16 cellular contexts compared by ENCODE assay signal in the genomic region with DNA sequence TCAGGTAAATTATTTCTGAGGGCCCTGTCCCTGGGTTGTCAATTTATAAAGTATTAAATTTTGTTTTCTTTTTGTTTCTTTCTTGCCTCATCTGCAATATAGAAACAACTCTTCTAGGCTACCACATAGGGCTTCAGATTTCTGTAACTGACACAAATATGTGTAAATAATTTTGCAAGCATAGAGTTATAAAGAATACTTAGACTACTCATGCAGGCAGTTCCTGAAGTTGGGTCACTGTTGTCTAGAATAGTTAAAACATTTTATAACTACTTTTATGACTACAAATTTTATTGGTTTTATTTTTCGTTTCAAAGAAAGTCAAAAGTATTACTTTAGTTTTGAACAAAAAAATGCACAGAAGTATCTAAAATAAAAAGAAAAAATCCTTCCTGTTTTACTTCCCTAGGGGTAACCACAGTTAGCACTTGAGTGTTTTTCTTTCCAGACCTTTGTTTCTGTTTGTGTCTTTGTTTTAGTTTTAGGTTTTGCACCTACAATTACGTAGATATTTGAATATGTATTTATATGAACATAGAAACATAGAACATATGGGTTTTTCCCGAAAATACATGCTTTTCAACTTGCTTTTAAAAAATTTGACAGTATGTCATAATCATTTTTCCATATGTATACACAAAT. TPM values are rescaled to one million over a fixed set of nuclear protein-coding genes. Genes with fewer than 3 reads are reported as not detected.
A peak's percentile ranks its signal among the peaks of the same experiment; 100 is the strongest.
DNase-seq lines count a peak whose midpoint lies in the region; ATAC-seq lines count a peak whose summit lies in the region.
"Had no signal": no experiment of that assay in that cellular context is flagged by ENCODE, and none has a peak within 500 bp of the region (broad histone marks: within the 10 kb centered on the region; RNA-seq: fewer than 3 reads in every experiment).

No MANE protein-coding gene starts in this region.

- no peak overlapping the region for H3K4me3 Mint-ChIP-seq in activated T-helper 1 cell treated with anti-CD3 and anti-CD28 coated beads, Interleukin-12 subunit alpha, Interleukin-12 subunit beta, Interleukin-2, Interleukin-4 antibody, amounts not matched to agents 30 ng/mL and 10 ng/mL and 1 ng/mL, durations not matched to agents 14 hours and 24 hours and 36 hours
- H3K4me3 Mint-ChIP-seq: activated CD4-positive, alpha-beta memory T cell treated with anti-CD3 and anti-CD28 coated beads for 36 hours had no signal

- WGBS in mesendoderm (ENCODE audit: extremely low coverage, insufficient coverage, low lambda C conversion rate), result no CpG with 5 or more reads among the region's 3 CpGs

- H3K36me3 Mint-ChIP-seq in activated T-helper 1 cell treated with anti-CD3 and anti-CD28 coated beads, Interleukin-12 subunit alpha, Interleukin-12 subunit beta, Interleukin-2, Interleukin-4 antibody, amounts not matched to agents 30 ng/mL and 10 ng/mL and 1 ng/mL, durations not matched to agents 14 hours and 24 hours and 36 hours (ENCODE audit: low read depth), result no peaks in the 10 kb centered on the region
- H3K36me3 Mint-ChIP-seq: activated CD4-positive, alpha-beta memory T cell treated with anti-CD3 and anti-CD28 coated beads for 36 hours had no signal

- intact Hi-C loops in activated T-helper 1 cell treated with anti-CD3 and anti-CD28 coated beads, Interleukin-12 subunit alpha, Interleukin-12 subunit beta, Interleukin-2, Interleukin-4 antibody, amounts not matched to agents 30 ng/mL and 10 ng/mL and 1 ng/mL, durations not matched to agents 14 hours and 24 hours and 36 hours (cut with micrococcal nuclease), result loop anchor here (1.0 kb wide), 2 partner anchors 8 to 12 kb away; no protein-coding TSS in a partner anchor
- intact Hi-C loops in posterior vena cava (cut with DNase I), result no loop called here

- H3K18ac ChIP-seq in mesendoderm (ENCODE audit: low read length), result no peak overlapping the region

- no peak overlapping the region for H3K4me2 ChIP-seq in mesendoderm (ENCODE audit: low read length)
- H3K4me2 ChIP-seq: PC-9 had no signal

- no peaks in the 10 kb centered on the region for H3K79me2 ChIP-seq in mesendoderm (ENCODE audit: control insufficient read depth, insufficient read depth, low read length)

- no peaks in the 10 kb centered on the region for H3K9me3 Mint-ChIP-seq in activated T-helper 1 cell treated with anti-CD3 and anti-CD28 coated beads, Interleukin-12 subunit alpha, Interleukin-12 subunit beta, Interleukin-2, Interleukin-4 antibody, amounts not matched to agents 30 ng/mL and 10 ng/mL and 1 ng/mL, durations not matched to agents 14 hours and 24 hours and 36 hours
- H3K9me3 Mint-ChIP-seq: activated CD4-positive, alpha-beta memory T cell treated with anti-CD3 and anti-CD28 coated beads for 36 hours had no signal

- H4K5ac ChIP-seq in mesendoderm (ENCODE audit: low read length), result no peak overlapping the region

- no peak overlapping the region for H3K56ac ChIP-seq in mesendoderm (ENCODE audit: low read length)

- H2BK15ac ChIP-seq in mesendoderm (replicated peaks; ENCODE audit: low read depth), result no peak overlapping the region

- no peaks in the 10 kb centered on the region for H3K79me1 ChIP-seq in mesendoderm (ENCODE audit: low read length)

- no peak overlapping the region for H2BK5ac ChIP-seq in mesendoderm (ENCODE audit: low read length)

- no peak overlapping the region for H3K4ac ChIP-seq in mesendoderm (ENCODE audit: low read depth, low read length)

- no peak overlapping the region for H3K23ac ChIP-seq in mesendoderm (ENCODE audit: low read length)

- no peak overlapping the region for H2BK120ac ChIP-seq in mesendoderm (ENCODE audit: low read depth, low read length)

- peak; percentile 53 for ATAC-seq in GM18498 (IDR thresholded peaks at IDR 0.05; ENCODE audit: unreplicated experiment)
- ATAC-seq in GM19351 (IDR thresholded peaks at IDR 0.05; ENCODE audit: unreplicated experiment), result peak; percentile 62
- ATAC-seq in HG03442 (IDR thresholded peaks at IDR 0.05; ENCODE audit: unreplicated experiment), result peak; percentile 46
- ATAC-seq: left colon had no signal

- H3K4me1 Mint-ChIP-seq in activated T-helper 1 cell treated with anti-CD3 and anti-CD28 coated beads, Interleukin-12 subunit alpha, Interleukin-12 subunit beta, Interleukin-2, Interleukin-4 antibody, amounts not matched to agents 30 ng/mL and 10 ng/mL and 1 ng/mL, durations not matched to agents 14 hours and 24 hours and 36 hours (ENCODE audit: low read depth), result peaks cover 62% of the 10 kb centered on the region

- no peak overlapping the region for H4K8ac ChIP-seq in mesendoderm (ENCODE audit: low read depth, low read length)

- H3K27me3 ChIP-seq in mesendoderm (ENCODE audit: insufficient read depth, low read length, poor library complexity), result no peaks in the 10 kb centered on the region
- H3K27me3 ChIP-seq: tibial nerve had no signal

- no peaks in the 10 kb centered on the region for H3K36me3 ChIP-seq in mesendoderm (ENCODE audit: control insufficient read depth, insufficient read depth, low read length)
- H3K36me3 ChIP-seq: tibial nerve had no signal

- H3K27ac ChIP-seq in mesendoderm (ENCODE audit: low read depth, low read length), result no peak overlapping the region
- H3K27ac ChIP-seq: PC-9, tibial nerve had no signal

- peak overlapping the region; percentile 75 for H3K27ac Mint-ChIP-seq in activated T-helper 1 cell treated with anti-CD3 and anti-CD28 coated beads, Interleukin-12 subunit alpha, Interleukin-12 subunit beta, Interleukin-2, Interleukin-4 antibody, amounts not matched to agents 30 ng/mL and 10 ng/mL and 1 ng/mL, durations not matched to agents 14 hours and 24 hours and 36 hours
- H3K27ac Mint-ChIP-seq: activated CD4-positive, alpha-beta memory T cell treated with anti-CD3 and anti-CD28 coated beads for 36 hours had no signal

- no peaks in the 10 kb centered on the region for H3K4me1 ChIP-seq in mesendoderm (ENCODE audit: control insufficient read depth, low read depth, low read length)

- no peaks in the 10 kb centered on the region for H3K27me3 Mint-ChIP-seq in activated T-helper 1 cell treated with anti-CD3 and anti-CD28 coated beads, Interleukin-12 subunit alpha, Interleukin-12 subunit beta, Interleukin-2, Interleukin-4 antibody, amounts not matched to agents 30 ng/mL and 10 ng/mL and 1 ng/mL, durations not matched to agents 14 hours and 24 hours and 36 hours (ENCODE audit: insufficient read depth)
- H3K27me3 Mint-ChIP-seq: activated CD4-positive, alpha-beta memory T cell treated with anti-CD3 and anti-CD28 coated beads for 36 hours had no signal

- no peak overlapping the region for H3K4me3 ChIP-seq in mesendoderm (ENCODE audit: low read length)
- H3K4me3 ChIP-seq: PC-9, tibial nerve had no signal

- H2AK5ac ChIP-seq in mesendoderm (ENCODE audit: low read length), result no peak overlapping the region

- DNase-seq in activated T-helper 1 cell treated with anti-CD3 and anti-CD28 coated beads, Interleukin-12 subunit alpha, Interleukin-12 subunit beta, Interleukin-2, Interleukin-4 antibody, amounts not matched to agents 30 ng/mL and 10 ng/mL and 1 ng/mL, durations not matched to agents 14 hours and 24 hours and 36 hours (ENCODE audit: low spot score), result no peak
- DNase-seq in posterior vena cava (ENCODE audit: low spot score), result no peak
- no peak for DNase-seq in pons (ENCODE audit: low spot score)
- DNase-seq in NCI-H2081 treated with DMSO at 0.1 percent for 48 hours (lab: John Stamatoyannopoulos, UW), result no peak
- no peak for DNase-seq in mesendoderm
- DNase-seq: activated CD4-positive, alpha-beta memory T cell treated with anti-CD3 and anti-CD28 coated beads for 36 hours; cerebellar nuclear complex; H7; left colon; NCI-H2107; PC-9; T-helper 1 cell had no signal

- H3K9ac ChIP-seq in mesendoderm (ENCODE audit: low read length), result no peak overlapping the region

RNA-seq across cellular contexts. Expression of a gene that starts 12.4 kb away (rescaled TPM):
- 206 and 231 TPM in 2 replicates for total RNA-seq in activated T-helper 1 cell treated with anti-CD3 and anti-CD28 coated beads, Interleukin-12 subunit alpha, Interleukin-12 subunit beta, Interleukin-2, Interleukin-4 antibody, amounts not matched to agents 30 ng/mL and 10 ng/mL and 1 ng/mL, durations not matched to agents 14 hours and 24 hours and 36 hours
- 100 to 1,000 TPM in 1 of 2 donors, 10 to 100 TPM in 1; 99.5 to 103 TPM for total RNA-seq in posterior vena cava
- 71.2 TPM for polyA plus RNA-seq in mesendoderm (2013, experiment 1 of 2)
- 71.7 TPM for polyA plus RNA-seq in mesendoderm (2013, experiment 2 of 2)
